Comparison of ENCODE assay signal across 9 cellular contexts in genomic region chr2:110853516-110853915, GRCh38.
DNase-seq lines count a peak whose midpoint lies in the region; ATAC-seq and TF ChIP-seq lines count a peak whose summit lies in the region.
"Had no signal": no experiment of that assay in that cellular context is flagged by ENCODE, and none has a peak within 500 bp of the region (broad histone marks: within the 10 kb centered on the region; RNA-seq: fewer than 3 reads in every experiment).

No MANE protein-coding gene starts in this region.

- intact Hi-C loops in activated CD4-positive, alpha-beta T cell treated with anti-CD3 and anti-CD28 coated beads, Interleukin-2, amount 10 ng/mL, durations not matched to agents 24 days and 14 days (cut with micrococcal nuclease), result loop anchor here (1.0 to 10.0 kb wide), 3 partner anchors 42 to 851 kb away; partner anchors contain the start of gene BUB1

- no peak overlapping the region for H3K4me3 ChIP-seq in LNCaP clone FGC (ENCODE audit: low read depth, low read length)

- H3K27ac Mint-ChIP-seq in activated CD4-positive, alpha-beta T cell treated with anti-CD3 and anti-CD28 coated beads, Interleukin-2, amount 10 ng/mL, durations not matched to agents 24 days and 14 days, result peak overlapping the region; percentile 64
- no peak overlapping the region for H3K27ac Mint-ChIP-seq in progenitor cell of endocrine pancreas
- H3K27ac Mint-ChIP-seq: activated naive CD4-positive, alpha-beta T cell treated with anti-CD3 and anti-CD28 coated beads, Interleukin-2, amount 50 U/mL, for 72 hours had no signal

- TF ChIP-seq POLR2A in erythroblast (IDR thresholded peaks at IDR 0.05; ENCODE audit: low read length), result no peak

- ATAC-seq in GM19328 (IDR thresholded peaks at IDR 0.05; ENCODE audit: unreplicated experiment), result no peak
- ATAC-seq in GM19324 (IDR thresholded peaks at IDR 0.05; ENCODE audit: low FRiP score, unreplicated experiment), result no peak

- TF ChIP-seq CTCF in LNCaP clone FGC (IDR thresholded peaks at IDR 0.05; ENCODE audit: control insufficient read depth, extremely low read depth, insufficient read depth), result peak; percentile 55
- peak; percentile 59 for TF ChIP-seq CTCF in progenitor cell of endocrine pancreas (IDR thresholded peaks at IDR 0.05; ENCODE audit: unreplicated experiment)

- H3K4me3 Mint-ChIP-seq in activated CD4-positive, alpha-beta T cell treated with anti-CD3 and anti-CD28 coated beads, Interleukin-2, amount 10 ng/mL, durations not matched to agents 24 days and 14 days, result no peak overlapping the region
- no peak overlapping the region for H3K4me3 Mint-ChIP-seq in progenitor cell of endocrine pancreas (ENCODE audit: low read depth)

- peaks cover 67% of the 10 kb centered on the region for H3K4me1 Mint-ChIP-seq in activated CD4-positive, alpha-beta T cell treated with anti-CD3 and anti-CD28 coated beads, Interleukin-2, amount 10 ng/mL, durations not matched to agents 24 days and 14 days
- peaks cover 5% of the 10 kb centered on the region for H3K4me1 Mint-ChIP-seq in progenitor cell of endocrine pancreas (ENCODE audit: low read depth)

- H3K9me3 Mint-ChIP-seq in activated CD4-positive, alpha-beta T cell treated with anti-CD3 and anti-CD28 coated beads, Interleukin-2, amount 10 ng/mL, durations not matched to agents 24 days and 14 days, result peaks cover 11% of the 10 kb centered on the region
- no peaks in the 10 kb centered on the region for H3K9me3 Mint-ChIP-seq in progenitor cell of endocrine pancreas (ENCODE audit: low read depth)

- DNase-seq in NCI-H2107 treated with DMSO at 0.1 percent for 48 hours (lab: John Stamatoyannopoulos, UW; ENCODE audit: unreplicated experiment), result peak; percentile 4
- no peak for DNase-seq in NCI-H2107 (lab: John Stamatoyannopoulos, UW)
- DNase-seq in LNCaP clone FGC (ENCODE audit: low read depth), result peak; percentile 4
- peak; percentile 84 for DNase-seq in activated CD4-positive, alpha-beta T cell treated with anti-CD3 and anti-CD28 coated beads, Interleukin-2, amount 10 ng/mL, durations not matched to agents 24 days and 14 days
- DNase-seq in erythroblast (lab: John Stamatoyannopoulos, UW), result peak; percentile 29 to 43
- DNase-seq in progenitor cell of endocrine pancreas (ENCODE audit: low spot score, unreplicated experiment), result no peak

- H3K36me3 Mint-ChIP-seq in activated CD4-positive, alpha-beta T cell treated with anti-CD3 and anti-CD28 coated beads, Interleukin-2, amount 10 ng/mL, durations not matched to agents 24 days and 14 days (ENCODE audit: low read depth), result no peaks in the 10 kb centered on the region
- H3K36me3 Mint-ChIP-seq in progenitor cell of endocrine pancreas (ENCODE audit: insufficient read depth), result no peaks in the 10 kb centered on the region

- peaks cover 31% of the 10 kb centered on the region for H3K27me3 Mint-ChIP-seq in activated CD4-positive, alpha-beta T cell treated with anti-CD3 and anti-CD28 coated beads, Interleukin-2, amount 10 ng/mL, durations not matched to agents 24 days and 14 days
- H3K27me3 Mint-ChIP-seq in progenitor cell of endocrine pancreas, result no peaks in the 10 kb centered on the region

Comparison
In these comparisons a context has a peak if more than half of its experiments do, and no peak if none do; other contexts are left out.
1. DNase-seq: peak in NCI-H2107 treated with DMSO at 0.1 percent for 48 hours (single experiment), LNCaP clone FGC (single experiment), activated CD4-positive, alpha-beta T cell treated with anti-CD3 and anti-CD28 coated beads, Interleukin-2, amount 10 ng/mL, durations not matched to agents 24 days and 14 days (single experiment) and erythroblast (2 of 2); none in NCI-H2107 (single experiment) and progenitor cell of endocrine pancreas (single experiment).